Comparison of ENCODE assay signal across 26 cellular contexts in genomic region chr1:6278263-6278662, GRCh38. TPM values are rescaled to one million over a fixed set of nuclear protein-coding genes. Genes with fewer than 3 reads are reported as not detected.
"Had no signal": no experiment of that assay in that cellular context is flagged by ENCODE, and none has a peak within 500 bp of the region (broad histone marks: within the 10 kb centered on the region; RNA-seq: fewer than 3 reads in every experiment).

No MANE protein-coding gene starts in this region.

- H3K36me3 Mint-ChIP-seq: activated naive CD4-positive, alpha-beta T cell treated with anti-CD3 and anti-CD28 coated beads, Interleukin-2, amount 50 U/mL, for 72 hours had no signal

- H3K4me3 Mint-ChIP-seq: activated B cell treated with CpG ODN at 0.5 μM for 24 hours; activated CD4-positive, alpha-beta T cell treated with anti-CD3 and anti-CD28 coated beads, Interleukin-2, amount 10 ng/mL, durations not matched to agents 24 days and 14 days; activated naive CD8-positive, alpha-beta T cell treated with anti-CD3 and anti-CD28 coated beads, Interleukin-2, amount 50 U/mL, for 24 hours; activated T-cell treated with anti-CD3 and anti-CD28 coated beads, Interleukin-2, amount 50 U/mL, for 4 hours; T-helper 1 cell treated with Interleukin-12 subunit alpha and Interleukin-12 subunit beta and Interleukin-4 antibody, amounts not matched to agents 30 μg/mL and 1 μg/mL, for 36 hours had no signal

- H3K4me3 ChIP-seq: ascending aorta, body of pancreas, MG63 had no signal

- H3K27me3 ChIP-seq: ascending aorta, body of pancreas, MG63 had no signal

- H3K36me3 ChIP-seq: ascending aorta had no signal

- H3K27me3 Mint-ChIP-seq: activated B cell treated with CpG ODN at 0.5 μM for 24 hours; activated CD4-positive, alpha-beta T cell treated with anti-CD3 and anti-CD28 coated beads, Interleukin-2, amount 10 ng/mL, durations not matched to agents 24 days and 14 days; activated naive CD8-positive, alpha-beta T cell treated with anti-CD3 and anti-CD28 coated beads, Interleukin-2, amount 50 U/mL, for 24 hours had no signal

- H3K27ac Mint-ChIP-seq: activated B cell treated with CpG ODN at 0.5 μM for 24 hours; activated CD4-positive, alpha-beta T cell treated with anti-CD3 and anti-CD28 coated beads, Interleukin-2, amount 10 ng/mL, durations not matched to agents 24 days and 14 days; activated naive CD8-positive, alpha-beta T cell treated with anti-CD3 and anti-CD28 coated beads, Interleukin-2, amount 50 U/mL, for 24 hours; T-helper 1 cell treated with Interleukin-12 subunit alpha and Interleukin-12 subunit beta and Interleukin-4 antibody, amounts not matched to agents 30 μg/mL and 1 μg/mL, for 36 hours had no signal

- ATAC-seq: activated naive CD4-positive, alpha-beta T cell treated with anti-CD3 and anti-CD28 coated beads, Interleukin-2, amount 50 U/mL, for 72 hours; activated naive CD8-positive, alpha-beta T cell treated with anti-CD3 and anti-CD28 coated beads, Interleukin-2, amount 50 U/mL, for 24 hours; activated T-cell treated with anti-CD3 and anti-CD28 coated beads, Interleukin-2, amount 50 U/mL, for 4 hours; body of pancreas; PC-3 had no signal

- H3K9me3 Mint-ChIP-seq: activated B cell treated with CpG ODN at 0.5 μM for 24 hours; activated CD4-positive, alpha-beta T cell treated with anti-CD3 and anti-CD28 coated beads, Interleukin-2, amount 10 ng/mL, durations not matched to agents 24 days and 14 days; activated naive CD4-positive, alpha-beta T cell treated with anti-CD3 and anti-CD28 coated beads, Interleukin-2, amount 50 U/mL, for 72 hours; activated naive CD8-positive, alpha-beta T cell treated with anti-CD3 and anti-CD28 coated beads, Interleukin-2, amount 50 U/mL, for 24 hours; activated T-cell treated with anti-CD3 and anti-CD28 coated beads, Interleukin-2, amount 50 U/mL, for 4 hours; T-helper 1 cell treated with Interleukin-12 subunit alpha and Interleukin-12 subunit beta and Interleukin-4 antibody, amounts not matched to agents 30 μg/mL and 1 μg/mL, for 36 hours had no signal

- H3K4me1 ChIP-seq: body of pancreas had no signal

- H3K9me3 ChIP-seq: ascending aorta, body of pancreas, MG63 had no signal

- H3K4me1 Mint-ChIP-seq: activated B cell treated with CpG ODN at 0.5 μM for 24 hours; activated CD4-positive, alpha-beta T cell treated with anti-CD3 and anti-CD28 coated beads, Interleukin-2, amount 10 ng/mL, durations not matched to agents 24 days and 14 days; activated naive CD8-positive, alpha-beta T cell treated with anti-CD3 and anti-CD28 coated beads, Interleukin-2, amount 50 U/mL, for 24 hours had no signal

- H3K27ac ChIP-seq: ascending aorta, body of pancreas had no signal

- DNase-seq: activated B cell treated with CpG ODN at 0.5 μM for 24 hours; activated CD4-positive, alpha-beta T cell treated with anti-CD3 and anti-CD28 coated beads for 1 hour; activated CD4-positive, alpha-beta T cell treated with anti-CD3 and anti-CD28 coated beads, Interleukin-2, amount 10 ng/mL, durations not matched to agents 24 days and 14 days; activated CD4-positive, alpha-beta T cell treated with anti-CD3 and anti-CD28 coated beads, Interleukin-2, amount 50 U/mL, for 48 hours; activated CD8-positive, alpha-beta memory T cell treated with anti-CD3 and anti-CD28 coated beads for 24 hours; activated effector memory CD4-positive, alpha-beta T cell treated with anti-CD3 and anti-CD28 coated beads, Interleukin-2, amount 50 U/mL, for 16 hours; activated naive CD4-positive, alpha-beta T cell treated with Interleukin-2 at 50 U/mL for 16 hours; activated naive CD8-positive, alpha-beta T cell treated with anti-CD3 and anti-CD28 coated beads, Interleukin-2, amount 50 U/mL, for 24 hours; activated T-cell treated with anti-CD3 and anti-CD28 coated beads, Interleukin-2, amount 50 U/mL, for 4 hours; amniotic stem cell; body of pancreas; MG63; MV-4-11; NCI-H1105; NCI-H146; NCI-H1930; NCI-H345; NCI-H510A; NCI-H526 treated with DMSO at 0.1 percent for 48 hours; PC-3; SHP77 treated with DMSO at 0.1 percent for 48 hours; T-helper 9 cell had no signal

RNA-seq across cellular contexts. Expression of gene HES3, which starts 34.3 kb away (rescaled TPM):
- total RNA-seq: activated B cell treated with CpG ODN at 0.5 μM for 24 hours; activated CD4-positive, alpha-beta T cell treated with anti-CD3 and anti-CD28 coated beads, Interleukin-2, amount 10 ng/mL, durations not matched to agents 24 days and 14 days; activated naive CD4-positive, alpha-beta T cell treated with anti-CD3 and anti-CD28 coated beads, Interleukin-2, amount 50 U/mL, for 72 hours; activated T-cell treated with anti-CD3 and anti-CD28 coated beads, Interleukin-2, amount 50 U/mL, for 4 hours; ascending aorta; body of pancreas; PC-3; SK-MEL-5 had no signal
